In the genomic region with DNA sequence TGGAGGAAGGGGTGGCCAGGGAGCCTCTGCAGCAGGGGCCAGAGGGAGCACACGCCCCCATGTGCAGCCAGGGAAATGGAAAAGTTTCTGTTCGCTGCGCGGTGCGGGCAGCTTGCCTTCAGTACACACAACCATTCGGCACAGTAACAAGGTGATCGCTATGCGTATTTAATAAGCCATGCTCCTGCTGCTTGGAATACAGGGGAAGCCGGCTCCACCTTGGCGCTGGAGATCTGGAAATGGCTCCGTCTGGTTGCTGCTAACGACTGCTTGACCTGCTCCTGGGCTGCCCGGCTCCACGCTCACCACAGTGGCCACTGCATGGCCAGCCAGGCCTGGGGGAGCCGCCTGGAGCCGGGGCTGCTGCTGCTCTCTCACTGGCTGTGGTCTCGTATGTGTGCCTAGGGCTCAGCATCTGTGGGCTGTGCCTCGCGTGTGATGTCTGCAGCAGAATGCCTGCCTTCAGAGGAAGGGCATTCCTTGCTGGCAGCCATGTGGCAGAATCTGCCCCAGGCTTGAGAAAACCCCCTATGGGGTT, we compare ENCODE assay signal across 19 cellular contexts.
DNase-seq lines count a peak whose midpoint lies in the region; TF ChIP-seq lines count a peak whose summit lies in the region.
"Had no signal": no experiment of that assay in that cellular context is flagged by ENCODE, and none has a peak within 500 bp of the region (broad histone marks: within the 10 kb centered on the region; RNA-seq: fewer than 3 reads in every experiment).

No MANE protein-coding gene starts in this region.

- H4K20me1 ChIP-seq in BLaER1, result no peaks in the 10 kb centered on the region
- H4K20me1 ChIP-seq in neural progenitor cell (ENCODE audit: low read depth), result peaks cover 28% of the 10 kb centered on the region

- H3K4me3 Mint-ChIP-seq in neural progenitor cell, result no peak overlapping the region

- peaks cover 14% of the 10 kb centered on the region for H3K36me3 Mint-ChIP-seq in neural progenitor cell

- TF ChIP-seq CTCF in neural progenitor cell (IDR thresholded peaks at IDR 0.05), result no peak

- H3K79me2 ChIP-seq in neural progenitor cell (ENCODE audit: low read depth), result no peaks in the 10 kb centered on the region

- H3K4me1 ChIP-seq in BLaER1 (peaks cover 47% of the 10 kb centered on the region), neural progenitor cell (peaks cover 28% of the 10 kb centered on the region)

- H3K9ac ChIP-seq in BLaER1 (no peak overlapping the region), neural progenitor cell (no peak overlapping the region)

- H3K27ac ChIP-seq in BLaER1, result 0 out of 2 replicates have a peak overlapping the region, but pooled peaks have one; percentile 88
- H3K27ac ChIP-seq in neural progenitor cell, result peak overlapping the region; percentile 63
- H3K27ac ChIP-seq: C4-2B, SK-N-MC had no signal

- H3K36me3 ChIP-seq in BLaER1 (peaks cover 43% of the 10 kb centered on the region), neural progenitor cell (no peaks in the 10 kb centered on the region)

- H3K27me3 Mint-ChIP-seq in neural progenitor cell (ENCODE audit: insufficient read depth, low read depth), result peaks cover 2% of the 10 kb centered on the region

- peak overlapping the region; percentile 95 for H3K27ac Mint-ChIP-seq in neural progenitor cell

- H3K9me3 Mint-ChIP-seq in neural progenitor cell, result no peaks in the 10 kb centered on the region

- H3K27me3 ChIP-seq in BLaER1 (no peaks in the 10 kb centered on the region), neural progenitor cell (no peaks in the 10 kb centered on the region)

- no peaks in the 10 kb centered on the region for H3K9me3 ChIP-seq in BLaER1
- H3K9me3 ChIP-seq in neural progenitor cell (ENCODE audit: low read depth), result no peaks in the 10 kb centered on the region

- H3K4me3 ChIP-seq in BLaER1 (no peak overlapping the region), neural progenitor cell (no peak overlapping the region)
- H3K4me3 ChIP-seq: SK-N-MC had no signal

- in situ Hi-C loops in G401 (cut with HindIII; ENCODE audit: low sequenced_read_pairs), result no loop called here

- DNase-seq in G401 (ENCODE audit: low spot score), result peak; percentile 67
- DNase-seq in cerebellar cortex (ENCODE audit: low spot score), result peak; percentile 63
- DNase-seq in neural progenitor cell (ENCODE audit: low spot score), result peak; percentile 27
- no peak for DNase-seq in erythroblast (lab: John Stamatoyannopoulos, UW)
- no peak for DNase-seq in HK-2 (ENCODE audit: unreplicated experiment)
- DNase-seq in NCI-H187 treated with DMSO at 0.1 percent for 48 hours (lab: John Stamatoyannopoulos, UW), result no peak
- DNase-seq: ACHN; EL; KG1; MV-4-11; NCI-H1930; NCI-H2171; NCI-H446 treated with DMSO at 0.1 percent for 48 hours; NCI-H69; NK-92 treated with Interleukin-12 subunit alpha and Interleukin-12 subunit beta, amount 100 ng/mL, for 24 hours; Right ventricle myocardium superior had no signal

- H2AFZ ChIP-seq in neural progenitor cell (replicated peaks), result no peak overlapping the region

- peaks cover 5% of the 10 kb centered on the region for H3F3A ChIP-seq in neural progenitor cell (ENCODE audit: low read depth)

- no peak overlapping the region for H3K4me2 ChIP-seq in BLaER1
- H3K4me2 ChIP-seq in neural progenitor cell, result no peak overlapping the region

- peaks cover 56% of the 10 kb centered on the region for H3K4me1 Mint-ChIP-seq in neural progenitor cell

- TF ChIP-seq POLR2A in erythroblast (IDR thresholded peaks at IDR 0.05; ENCODE audit: low read length), result no peak

Comparison
In these comparisons a context has a peak if more than half of its experiments do, and no peak if none do; other contexts are left out.
1. DNase-seq: peak in G401 (single experiment), cerebellar cortex (single experiment) and neural progenitor cell (single experiment); none in erythroblast (0 of 2), HK-2 (single experiment) and NCI-H187 treated with DMSO at 0.1 percent for 48 hours (single experiment).